ENCODE assay signal across 27 cellular contexts in the genomic region with DNA sequence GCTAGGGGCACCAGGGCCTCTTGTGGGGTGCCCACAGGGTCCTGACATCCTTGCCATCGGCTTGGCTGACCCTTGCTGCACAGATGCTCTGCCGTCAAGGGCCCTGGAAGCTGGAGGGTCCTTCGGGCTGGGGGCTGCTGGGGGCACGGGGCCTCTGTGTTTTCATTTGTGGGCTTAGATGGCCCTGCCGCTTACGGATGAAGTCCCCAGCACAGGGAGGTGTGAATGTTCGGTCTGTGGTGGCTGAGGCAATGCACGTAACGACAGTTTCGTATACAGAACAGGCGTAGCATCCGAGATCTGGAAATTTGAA.
"Had no signal": no experiment of that assay in that cellular context is flagged by ENCODE, and none has a peak within 500 bp of the region (broad histone marks: within the 10 kb centered on the region; RNA-seq: fewer than 3 reads in every experiment).

No MANE protein-coding gene starts in this region.

- ATAC-seq: left colon; left lung; lower lobe of right lung; naive thymus-derived CD8-positive, alpha-beta T cell; right cardiac atrium; stimulated activated memory B cell treated with anti-CD40 and anti-IgM and Interleukin-4, amounts not matched to agents 10 μg/mL and 1 μg/mL and 100 μg/mL, for 72 hours; stimulated activated naive CD8-positive, alpha-beta T cell treated with anti-CD3 and anti-CD28 coated beads, Interleukin-15, amount 100 ng/mL, for 72 hours had no signal

- FAIRE-seq: islet of Langerhans, kidney, small intestine had no signal

- H3K4me3 ChIP-seq: left lung, lower lobe of right lung, ovary, sigmoid colon, spleen, tibial nerve, upper lobe of left lung, vagina had no signal

- DNase-seq: hippocampal formation; immature natural killer cell; kidney; left colon; lower lobe of right lung; mammary epithelial cell; mesenchymal stem cell; naive thymus-derived CD8-positive, alpha-beta T cell; occipital lobe; ovary; retina; sigmoid colon; small intestine; spleen; stimulated activated CD4-positive, alpha-beta T cell treated with anti-CD3 and anti-CD28 coated beads, Interleukin-4, amount 100 ng/mL, for 4 hours; stimulated activated CD8-positive, alpha-beta memory T cell treated with anti-CD3 and anti-CD28 coated beads, Interleukin-4, amount 100 ng/mL, for 48 hours; stimulated activated naive CD4-positive, alpha-beta T cell treated with Interleukin-2 at 50 U/mL for 16 hours; stimulated activated naive CD8-positive, alpha-beta T cell treated with anti-CD3 and anti-CD28 coated beads, Interleukin-15, amount 100 ng/mL, for 72 hours; substantia nigra had no signal

- H3K27ac ChIP-seq: left lung, lower lobe of right lung, neutrophil, ovary, sigmoid colon, spleen, tibial nerve, upper lobe of left lung, vagina had no signal

- H3K36me3 ChIP-seq: ovary had no signal

- H3K9me3 ChIP-seq: lower lobe of right lung, neutrophil, ovary, sigmoid colon, tibial nerve, upper lobe of left lung, vagina had no signal

- H3K27me3 ChIP-seq: left lung, neutrophil, ovary, sigmoid colon, spleen, tibial nerve, upper lobe of left lung, vagina had no signal
